Comparison of ENCODE assay signal across 10 cellular contexts in genomic region chr17:2071421-2072281, GRCh38. TPM values are rescaled to one million over a fixed set of nuclear protein-coding genes. Genes with fewer than 3 reads are reported as not detected.
DNase-seq lines count a peak whose midpoint lies in the region; ATAC-seq, FAIRE-seq and TF ChIP-seq lines count a peak whose summit lies in the region.
"Had no signal": no experiment of that assay in that cellular context is flagged by ENCODE, and none has a peak within 500 bp of the region (broad histone marks: within the 10 kb centered on the region; RNA-seq: fewer than 3 reads in every experiment).

No MANE protein-coding gene starts in this region.

- H3K9me3 ChIP-seq in endothelial cell of umbilical vein (replicated peaks; ENCODE audit: control insufficient read depth, insufficient read depth, low read length): no peaks in the 10 kb centered on the region
- H3K9me3 ChIP-seq in naive thymus-derived CD4-positive, alpha-beta T cell (ENCODE audit: control insufficient read depth in 2 of 3, low read length in 3 of 3): no peaks in the 10 kb centered on the region
- no peaks in the 10 kb centered on the region for H3K9me3 ChIP-seq in effector memory CD4-positive, alpha-beta T cell (ENCODE audit: control insufficient read depth, low read length)

- peaks cover 59% of the 10 kb centered on the region for H3K4me1 ChIP-seq in endothelial cell of umbilical vein (ENCODE audit: control insufficient read depth, extremely low read depth, insufficient read depth, low read length)
- peaks cover 0 to 28% of the 10 kb centered on the region in 2 donors for H3K4me1 ChIP-seq in naive thymus-derived CD4-positive, alpha-beta T cell (ENCODE audit: control insufficient read depth in 2 of 2, insufficient read depth in 2 of 2, low read length in 2 of 2)
- H3K4me1 ChIP-seq in effector memory CD4-positive, alpha-beta T cell (ENCODE audit: control insufficient read depth, insufficient read depth, low read length, poor library complexity, severe bottlenecking): no peaks in the 10 kb centered on the region

- dilution Hi-C loops in endothelial cell of umbilical vein (cut with MboI; ENCODE audit: extremely low pct_ligation_motif_present, low sequenced_read_pairs): no loop called here

- no peak for TF ChIP-seq POLR2A in endothelial cell of umbilical vein (IDR thresholded peaks at IDR 0.05; ENCODE audit: low read depth, low read length)

- peaks cover 3% of the 10 kb centered on the region for H3K79me2 ChIP-seq in endothelial cell of umbilical vein (ENCODE audit: control insufficient read depth, insufficient read depth, low read length)

- no peaks in the 10 kb centered on the region for H3K27me3 Mint-ChIP-seq in naive thymus-derived CD4-positive, alpha-beta T cell
- peaks cover 4% of the 10 kb centered on the region for H3K27me3 Mint-ChIP-seq in nephron progenitor cell (ENCODE audit: low read depth, poor library complexity)

- POLR2A ChIA-PET in endothelial cell of umbilical vein (lab: Charles Lee): no interaction called here
- POLR2A ChIA-PET in naive thymus-derived CD4-positive, alpha-beta T cell (lab: Charles Lee): no interaction called here

- BruUV-seq in endothelial cell of umbilical vein (replicated peaks; lab: Mats Ljungman, UMichigan): no TSS peak

- H3K4me3 ChIP-seq in AG10803 (ENCODE audit: low read length) (no peak overlapping the region), endothelial cell of umbilical vein (replicated peaks in 1 of 3; ENCODE audit: insufficient read depth in 1 of 3, low read depth in 1 of 3, low read length in 3 of 3) (no peak overlapping the region)
- H3K4me3 ChIP-seq in naive thymus-derived CD4-positive, alpha-beta T cell (ENCODE audit: low read length): no peak overlapping the region
- no peak overlapping the region for H3K4me3 ChIP-seq in effector memory CD4-positive, alpha-beta T cell (ENCODE audit: insufficient read depth, low read depth, low read length, poor library complexity, severe bottlenecking)

- peak overlapping the region; percentile 66 for H3K9ac ChIP-seq in endothelial cell of umbilical vein (replicated peaks; ENCODE audit: extremely low read depth, insufficient read depth, low read length)

- peak overlapping the region; percentile 5 for H3K4me2 ChIP-seq in endothelial cell of umbilical vein (ENCODE audit: insufficient read depth, low read length)

- DNase-seq in AG10803 (ENCODE audit: low read depth) (peak; percentile 55), MV-4-11 (lab: John Stamatoyannopoulos, UW) (peak; percentile 52), endothelial cell of umbilical vein (ENCODE audit: low read depth, low spot score) (peak; percentile 73), NCI-H2029 treated with DMSO at 0.1 percent for 48 hours (lab: John Stamatoyannopoulos, UW) (no peak), kidney glomerular epithelial cell (lab: John Stamatoyannopoulos, UW) (no peak), nephron progenitor cell (no peak)
- DNase-seq in naive thymus-derived CD4-positive, alpha-beta T cell: no peak
- no peak for DNase-seq in effector memory CD4-positive, alpha-beta T cell
- DNase-seq: activated T-cell treated with anti-CD3 and anti-CD28 coated beads, Interleukin-2, amount 50 U/mL, for 4 hours; DMS53 had no signal

- no peaks in the 10 kb centered on the region for H3K9me1 ChIP-seq in endothelial cell of umbilical vein (replicated peaks; ENCODE audit: control insufficient read depth, extremely low read depth, insufficient read depth, low read length)

- H3K36me3 ChIP-seq in endothelial cell of umbilical vein (ENCODE audit: control insufficient read depth in 2 of 2, extremely low read depth in 1 of 2, insufficient read depth in 2 of 2, low read length in 2 of 2): peaks cover 0 to 3% of the 10 kb centered on the region in 2 experiments
- peaks cover 0 to 75% (median 9%) of the 10 kb centered on the region in 3 experiments for H3K36me3 ChIP-seq in naive thymus-derived CD4-positive, alpha-beta T cell (ENCODE audit: control insufficient read depth in 2 of 3, insufficient read depth in 3 of 3, low read length in 3 of 3)
- peaks cover 52% of the 10 kb centered on the region for H3K36me3 ChIP-seq in effector memory CD4-positive, alpha-beta T cell (ENCODE audit: control insufficient read depth, insufficient read depth, low read length)

- H3K9me3 Mint-ChIP-seq in naive thymus-derived CD4-positive, alpha-beta T cell: peaks cover 0 to 2% (median 0%) of the 10 kb centered on the region in 11 donors
- no peaks in the 10 kb centered on the region for H3K9me3 Mint-ChIP-seq in nephron progenitor cell
- H3K9me3 Mint-ChIP-seq: activated T-cell treated with anti-CD3 and anti-CD28 coated beads, Interleukin-2, amount 50 U/mL, for 4 hours had no signal

- H3K27ac Mint-ChIP-seq in naive thymus-derived CD4-positive, alpha-beta T cell: peak overlapping the region in 1 of 9 donors; percentile 87
- no peak overlapping the region for H3K27ac Mint-ChIP-seq in nephron progenitor cell

- H3K36me3 Mint-ChIP-seq in naive thymus-derived CD4-positive, alpha-beta T cell: peaks cover 19 to 78% (median 50%) of the 10 kb centered on the region in 5 donors
- peaks cover 27% of the 10 kb centered on the region for H3K36me3 Mint-ChIP-seq in nephron progenitor cell (ENCODE audit: low read depth)

- TF ChIP-seq CTCF in AG10803 (conservative IDR thresholded peaks at IDR 0.05; ENCODE audit: low read length) (no peak), endothelial cell of umbilical vein (IDR thresholded peaks at IDR 0.05; ENCODE audit: extremely low read depth in 1 of 2, insufficient read depth in 1 of 2, low read depth in 1 of 2, low read length in 2 of 2) (no peak), nephron progenitor cell (IDR thresholded peaks at IDR 0.05) (no peak)

- peak; percentile 68 for ATAC-seq in naive thymus-derived CD4-positive, alpha-beta T cell

- CTCF ChIA-PET in endothelial cell of umbilical vein (lab: Charles Lee): interaction anchor here (0.8 to 3.2 kb wide), 10 partner anchors 11 to 211 kb away, joined by 3 to 30 read pairs (median 7); partner anchors contain the start of gene HIC1
- CTCF ChIA-PET in naive thymus-derived CD4-positive, alpha-beta T cell (lab: Charles Lee): interaction anchor here (1.1 to 1.4 kb wide), 2 partner anchors 17 to 173 kb away, joined by 4 to 5 read pairs; partner anchors contain the start of gene HIC1

- no peak overlapping the region for H2AFZ ChIP-seq in endothelial cell of umbilical vein (ENCODE audit: low read depth, low read length)

- H3K4me1 Mint-ChIP-seq in naive thymus-derived CD4-positive, alpha-beta T cell: peaks cover 0 to 71% (median 4%) of the 10 kb centered on the region in 7 donors
- peaks cover 86% of the 10 kb centered on the region for H3K4me1 Mint-ChIP-seq in nephron progenitor cell

- H4K20me1 ChIP-seq in endothelial cell of umbilical vein (replicated peaks; ENCODE audit: control insufficient read depth, extremely low read depth, insufficient read depth, low read length): no peaks in the 10 kb centered on the region

- intact Hi-C loops in endothelial cell of umbilical vein (cut with micrococcal nuclease): loop anchor here (1.0 kb wide), 1 partner anchor 14 kb away; no protein-coding TSS in a partner anchor
- intact Hi-C loops in naive thymus-derived CD4-positive, alpha-beta T cell (cut with micrococcal nuclease): no loop called here

- H3K4me3 Mint-ChIP-seq in naive thymus-derived CD4-positive, alpha-beta T cell: peak overlapping the region in 1 of 10 donors; percentile 37
- H3K4me3 Mint-ChIP-seq in nephron progenitor cell: no peak overlapping the region

- H3K27me3 ChIP-seq in endothelial cell of umbilical vein (ENCODE audit: control insufficient read depth in 2 of 2, insufficient read depth in 2 of 2, low read length in 2 of 2): no peaks in the 10 kb centered on the region
- no peaks in the 10 kb centered on the region for H3K27me3 ChIP-seq in naive thymus-derived CD4-positive, alpha-beta T cell (ENCODE audit: control insufficient read depth in 2 of 2, insufficient read depth in 2 of 2, low read length in 2 of 2)
- H3K27me3 ChIP-seq in effector memory CD4-positive, alpha-beta T cell (replicated peaks; ENCODE audit: control insufficient read depth, insufficient read depth, low read length, poor library complexity, severe bottlenecking): no peaks in the 10 kb centered on the region

- peak overlapping the region; percentile 93 for H3K27ac ChIP-seq in endothelial cell of umbilical vein (ENCODE audit: insufficient read depth, low read depth, low read length)
- H3K27ac ChIP-seq in naive thymus-derived CD4-positive, alpha-beta T cell (ENCODE audit: low read depth, low read length): no peak overlapping the region
- H3K27ac ChIP-seq in effector memory CD4-positive, alpha-beta T cell (ENCODE audit: insufficient read depth, low read length, poor library complexity, severe bottlenecking): no peak overlapping the region

- FAIRE-seq in endothelial cell of umbilical vein (lab: Jason Lieb, UNC): no peak

RNA-seq across cellular contexts. Expression of gene HIC1, which starts 16.7 kb away (rescaled TPM):
- total RNA-seq in endothelial cell of umbilical vein: 25.8 and 35.5 TPM in 2 replicates
- 18.2 and 20.2 TPM in 2 replicates for polyA plus RNA-seq in endothelial cell of umbilical vein
- 6.5 and 11.3 TPM in 2 replicates for polyA plus RNA-seq in endothelial cell of umbilical vein (2011; cell fraction: cytosol; rRNA removed)
- polyA plus RNA-seq in endothelial cell of umbilical vein (2011; cell fraction: nucleus; rRNA removed): 46.4 and 50.2 TPM in 2 replicates
- polyA plus RNA-seq in endothelial cell of umbilical vein (2012): 8.2 and 19.6 TPM in 2 replicates
- 10.7 and 22.4 TPM in 2 replicates for polyA minus RNA-seq in endothelial cell of umbilical vein
- polyA minus RNA-seq in endothelial cell of umbilical vein (2011; cell fraction: cytosol; rRNA and poly(A)+ RNA removed): not detected
- 56.9 and 118 TPM in 2 replicates for polyA minus RNA-seq in endothelial cell of umbilical vein (2011; cell fraction: nucleus; rRNA and poly(A)+ RNA removed)
- total RNA-seq in naive thymus-derived CD4-positive, alpha-beta T cell: 100 to 1,000 TPM in 1 of 5 experiments, 1 to 10 TPM in 4; 1.4 to 128 (median 6.3) TPM
- under 1 TPM; 0.56 to 0.83 TPM for polyA plus RNA-seq in naive thymus-derived CD4-positive, alpha-beta T cell

RNA-seq across cellular contexts. Expression of gene OVCA2, which starts 29.8 kb away (rescaled TPM):
- total RNA-seq in endothelial cell of umbilical vein: 40.9 and 41.3 TPM in 2 replicates
- 84.2 and 102 TPM in 2 replicates for polyA plus RNA-seq in endothelial cell of umbilical vein
- 62.0 and 68.4 TPM in 2 replicates for polyA plus RNA-seq in endothelial cell of umbilical vein (2011; cell fraction: cytosol; rRNA removed)
- polyA plus RNA-seq in endothelial cell of umbilical vein (2011; cell fraction: nucleus; rRNA removed): 27.0 and 34.3 TPM in 2 replicates
- polyA plus RNA-seq in endothelial cell of umbilical vein (2012): 40.7 and 40.8 TPM in 2 replicates
- polyA minus RNA-seq in endothelial cell of umbilical vein: 29.7 and 32.0 TPM in 2 replicates
- 24.1 TPM for polyA minus RNA-seq in endothelial cell of umbilical vein (2011; cell fraction: cytosol; rRNA and poly(A)+ RNA removed)
- 4.8 and 6.6 TPM in 2 replicates for polyA minus RNA-seq in endothelial cell of umbilical vein (2011; cell fraction: nucleus; rRNA and poly(A)+ RNA removed)
- 10 to 100 TPM; 24.5 to 37.9 (median 31.8) TPM for total RNA-seq in naive thymus-derived CD4-positive, alpha-beta T cell
- 10 to 100 TPM; 52.7 to 65.5 TPM for polyA plus RNA-seq in naive thymus-derived CD4-positive, alpha-beta T cell

RNA-seq across cellular contexts. Expression of gene DPH1, which starts 41.7 kb away (rescaled TPM):
- 37.8 and 38.5 TPM in 2 replicates for total RNA-seq in endothelial cell of umbilical vein
- 45.6 and 50.4 TPM in 2 replicates for polyA plus RNA-seq in endothelial cell of umbilical vein
- 24.4 and 28.4 TPM in 2 replicates for polyA plus RNA-seq in endothelial cell of umbilical vein (2011; cell fraction: cytosol; rRNA removed)
- polyA plus RNA-seq in endothelial cell of umbilical vein (2011; cell fraction: nucleus; rRNA removed): 113 and 132 TPM in 2 replicates
- 27.7 and 30.0 TPM in 2 replicates for polyA plus RNA-seq in endothelial cell of umbilical vein (2012)
- polyA minus RNA-seq in endothelial cell of umbilical vein: 28.8 and 50.5 TPM in 2 replicates
- 34.0 TPM for polyA minus RNA-seq in endothelial cell of umbilical vein (2011; cell fraction: cytosol; rRNA and poly(A)+ RNA removed)
- polyA minus RNA-seq in endothelial cell of umbilical vein (2011; cell fraction: nucleus; rRNA and poly(A)+ RNA removed): 36.8 and 41.4 TPM in 2 replicates
- 100 to 1,000 TPM in 1 of 5 experiments, 10 to 100 TPM in 4; 47.3 to 124 (median 97.6) TPM for total RNA-seq in naive thymus-derived CD4-positive, alpha-beta T cell
- polyA plus RNA-seq in naive thymus-derived CD4-positive, alpha-beta T cell: 10 to 100 TPM; 32.9 to 51.3 TPM

RNA-seq across cellular contexts. Expression of gene RTN4RL1, which starts 46.5 kb away (rescaled TPM):
- not detected in 2 replicates for total RNA-seq in endothelial cell of umbilical vein
- polyA plus RNA-seq in endothelial cell of umbilical vein: 0.03 and 0.04 TPM in 2 replicates
- polyA plus RNA-seq in endothelial cell of umbilical vein (2011; cell fraction: cytosol; rRNA removed): 0.03 TPM in 2 replicates
- polyA plus RNA-seq in endothelial cell of umbilical vein (2011; cell fraction: nucleus; rRNA removed): not detected in 2 replicates
- 0.04 and 0.11 TPM in 2 replicates for polyA plus RNA-seq in endothelial cell of umbilical vein (2012)
- polyA minus RNA-seq in endothelial cell of umbilical vein: 0.08 TPM in 1 of 2 replicates, not detected in the other
- not detected for polyA minus RNA-seq in endothelial cell of umbilical vein (2011; cell fraction: cytosol; rRNA and poly(A)+ RNA removed)
- not detected in 2 replicates for polyA minus RNA-seq in endothelial cell of umbilical vein (2011; cell fraction: nucleus; rRNA and poly(A)+ RNA removed)
- total RNA-seq in naive thymus-derived CD4-positive, alpha-beta T cell: 1 to 10 TPM in 1 of 5 experiments, under 1 TPM in 2, not detected in 2; 0.19 to 1.5 (median 0.49) TPM
- under 1 TPM; 0.21 to 0.58 TPM for polyA plus RNA-seq in naive thymus-derived CD4-positive, alpha-beta T cell

Comparison
In these comparisons a context has a peak if more than half of its experiments do, and no peak if none do; other contexts are left out.
1. DNase-seq: peak in AG10803 (single experiment), MV-4-11 (single experiment) and endothelial cell of umbilical vein (single experiment); none in naive thymus-derived CD4-positive, alpha-beta T cell (0 of 9), NCI-H2029 treated with DMSO at 0.1 percent for 48 hours (single experiment), kidney glomerular epithelial cell (single experiment), effector memory CD4-positive, alpha-beta T cell (0 of 3) and nephron progenitor cell (single experiment).